In genomic region chr10:5443429-5443828, GRCh38 we compare ENCODE assay signal across 1 cellular context.
TF ChIP-seq lines count a peak whose summit lies in the region.

No MANE protein-coding gene starts in this region.

TF ChIP-seq in K562, 482 proteins besides CTCF, POLR2A, EP300 and RAD21:
- no peak for TF ChIP-seq CBX5 (IDR thresholded peaks at IDR 0.05; ENCODE audit: borderline replicate concordance, low read depth)
- TF ChIP-seq ZSCAN29 (IDR thresholded peaks at IDR 0.05) = no peak
- TF ChIP-seq BRD9 (IDR thresholded peaks at IDR 0.05; ENCODE audit: low read depth, partially characterized antibody) = no peak
- TF ChIP-seq ZNF639 (CRISPR knock-in tag; conservative IDR thresholded peaks at IDR 0.05 in 1 of 2, IDR thresholded peaks at IDR 0.05 in 1 of 2) = no peak
- no peak for TF ChIP-seq SETDB1 (IDR thresholded peaks at IDR 0.05; ENCODE audit: low read length)
- TF ChIP-seq CBX1 (IDR thresholded peaks at IDR 0.05; ENCODE audit: low read depth) = no peak
- TF ChIP-seq RBM15 (IDR thresholded peaks at IDR 0.05; ENCODE audit: insufficient read depth, low read length) = no peak
- no peak for TF ChIP-seq ZBTB8A (IDR thresholded peaks at IDR 0.05; ENCODE audit: partially characterized antibody)
- TF ChIP-seq XRCC4 (IDR thresholded peaks at IDR 0.05; ENCODE audit: extremely low read depth, insufficient read depth, insufficient read length) = no peak
- no peak for TF ChIP-seq SAFB (IDR thresholded peaks at IDR 0.05; ENCODE audit: borderline replicate concordance, low read depth, low read length)
- TF ChIP-seq FOXJ3 (CRISPR knock-in tag; IDR thresholded peaks at IDR 0.05) = no peak
- TF ChIP-seq ZNF583 (CRISPR knock-in tag; IDR thresholded peaks at IDR 0.05) = no peak
- TF ChIP-seq ZNF384 (IDR thresholded peaks at IDR 0.05; ENCODE audit: low read depth, low read length) = no peak
